ENCODE assay signal across 9 cellular contexts in the genomic region with DNA sequence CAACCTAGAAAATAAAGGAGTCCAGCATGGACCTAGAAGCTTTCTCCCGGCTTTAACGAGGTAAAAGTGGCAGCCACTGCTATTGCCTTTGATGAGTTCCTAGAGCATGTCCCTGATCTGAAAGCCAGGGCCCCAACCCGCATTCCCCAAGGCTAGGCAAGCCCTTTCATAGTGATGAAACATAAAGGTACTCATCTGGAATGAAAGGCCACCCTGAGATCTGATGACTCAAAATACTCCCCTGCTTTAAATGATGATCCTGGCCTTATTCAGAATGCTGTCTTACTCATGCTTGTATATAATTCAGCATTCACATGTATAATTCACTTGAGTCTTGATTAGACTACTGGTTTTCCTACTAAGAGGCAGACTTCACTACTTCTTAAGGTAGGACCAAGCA. TPM values are rescaled to one million over a fixed set of nuclear protein-coding genes. Genes with fewer than 3 reads are reported as not detected.
DNase-seq lines count a peak whose midpoint lies in the region; ATAC-seq and TF ChIP-seq lines count a peak whose summit lies in the region.
"Had no signal": no experiment of that assay in that cellular context is flagged by ENCODE, and none has a peak within 500 bp of the region (broad histone marks: within the 10 kb centered on the region; RNA-seq: fewer than 3 reads in every experiment).

No MANE protein-coding gene starts in this region.

- ATAC-seq in SK-N-SH treated with all-trans-retinoic acid at 6 μM for 48 hours: peak; percentile 54
- ATAC-seq in esophagus mucosa: peak; percentile 82
- no peak for ATAC-seq in GM19023 (IDR thresholded peaks at IDR 0.05; ENCODE audit: unreplicated experiment)
- no peak for ATAC-seq in GM19328 (IDR thresholded peaks at IDR 0.05; ENCODE audit: unreplicated experiment)
- ATAC-seq in HG03432 (IDR thresholded peaks at IDR 0.05; ENCODE audit: unreplicated experiment): no peak

- DNase-seq in GM03348 (ENCODE audit: low spot score): peak; percentile 54
- peak; percentile 47 to 53 for DNase-seq in stimulated activated CD4-positive, alpha-beta T cell treated with anti-CD3 and anti-CD28 coated beads, Interleukin-2, amount 100 ng/mL, for 24 hours
- no peak for DNase-seq in AML-193 (lab: John Stamatoyannopoulos, UW)
- DNase-seq: NCI-H2171 had no signal

TF ChIP-seq in SK-N-SH treated with all-trans-retinoic acid at 6 μM for 48 hours, 23 proteins besides CTCF, POLR2A, EP300 and RAD21:
- TF ChIP-seq PPARA (CRISPR knock-in tag; IDR thresholded peaks at IDR 0.05; ENCODE audit: borderline replicate concordance): no peak
- no peak for TF ChIP-seq GLIS3 (CRISPR knock-in tag; IDR thresholded peaks at IDR 0.05)
- no peak for TF ChIP-seq CSDC2 (CRISPR knock-in tag; IDR thresholded peaks at IDR 0.05)
- no peak for TF ChIP-seq ZNF70 (CRISPR knock-in tag; IDR thresholded peaks at IDR 0.05)
- TF ChIP-seq, protein P1, sequence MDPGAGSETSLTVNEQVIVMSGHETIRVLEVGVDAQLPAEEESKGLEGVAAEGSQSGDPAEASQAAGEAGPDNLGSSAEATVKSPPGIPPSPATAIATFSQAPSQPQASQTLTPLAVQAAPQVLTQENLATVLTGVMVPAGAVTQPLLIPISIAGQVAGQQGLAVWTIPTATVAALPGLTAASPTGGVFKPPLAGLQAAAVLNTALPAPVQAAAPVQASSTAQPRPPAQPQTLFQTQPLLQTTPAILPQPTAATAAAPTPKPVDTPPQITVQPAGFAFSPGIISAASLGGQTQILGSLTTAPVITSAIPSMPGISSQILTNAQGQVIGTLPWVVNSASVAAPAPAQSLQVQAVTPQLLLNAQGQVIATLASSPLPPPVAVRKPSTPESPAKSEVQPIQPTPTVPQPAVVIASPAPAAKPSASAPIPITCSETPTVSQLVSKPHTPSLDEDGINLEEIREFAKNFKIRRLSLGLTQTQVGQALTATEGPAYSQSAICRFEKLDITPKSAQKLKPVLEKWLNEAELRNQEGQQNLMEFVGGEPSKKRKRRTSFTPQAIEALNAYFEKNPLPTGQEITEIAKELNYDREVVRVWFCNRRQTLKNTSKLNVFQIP (CRISPR knock-in tag; IDR thresholded peaks at IDR 0.05; ENCODE audit: borderline replicate concordance, low read depth): no peak
- TF ChIP-seq ZFP30 (CRISPR knock-in tag; IDR thresholded peaks at IDR 0.05): no peak
- TF ChIP-seq, protein P2, sequence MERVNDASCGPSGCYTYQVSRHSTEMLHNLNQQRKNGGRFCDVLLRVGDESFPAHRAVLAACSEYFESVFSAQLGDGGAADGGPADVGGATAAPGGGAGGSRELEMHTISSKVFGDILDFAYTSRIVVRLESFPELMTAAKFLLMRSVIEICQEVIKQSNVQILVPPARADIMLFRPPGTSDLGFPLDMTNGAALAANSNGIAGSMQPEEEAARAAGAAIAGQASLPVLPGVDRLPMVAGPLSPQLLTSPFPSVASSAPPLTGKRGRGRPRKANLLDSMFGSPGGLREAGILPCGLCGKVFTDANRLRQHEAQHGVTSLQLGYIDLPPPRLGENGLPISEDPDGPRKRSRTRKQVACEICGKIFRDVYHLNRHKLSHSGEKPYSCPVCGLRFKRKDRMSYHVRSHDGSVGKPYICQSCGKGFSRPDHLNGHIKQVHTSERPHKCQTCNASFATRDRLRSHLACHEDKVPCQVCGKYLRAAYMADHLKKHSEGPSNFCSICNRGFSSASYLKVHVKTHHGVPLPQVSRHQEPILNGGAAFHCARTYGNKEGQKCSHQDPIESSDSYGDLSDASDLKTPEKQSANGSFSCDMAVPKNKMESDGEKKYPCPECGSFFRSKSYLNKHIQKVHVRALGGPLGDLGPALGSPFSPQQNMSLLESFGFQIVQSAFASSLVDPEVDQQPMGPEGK (CRISPR knock-in tag; IDR thresholded peaks at IDR 0.05; ENCODE audit: borderline replicate concordance): no peak
- no peak for TF ChIP-seq OSR1 (CRISPR knock-in tag; IDR thresholded peaks at IDR 0.05)
- no peak for TF ChIP-seq ZNF565 (CRISPR knock-in tag; conservative IDR thresholded peaks at IDR 0.05; ENCODE audit: low read depth)
- TF ChIP-seq ISL1 (CRISPR knock-in tag; IDR thresholded peaks at IDR 0.05): no peak
- TF ChIP-seq ARNTL (CRISPR knock-in tag; IDR thresholded peaks at IDR 0.05; ENCODE audit: borderline replicate concordance, low read depth): no peak
- no peak for TF ChIP-seq TOX (CRISPR knock-in tag; IDR thresholded peaks at IDR 0.05; ENCODE audit: borderline replicate concordance)
- TF ChIP-seq, protein P3, sequence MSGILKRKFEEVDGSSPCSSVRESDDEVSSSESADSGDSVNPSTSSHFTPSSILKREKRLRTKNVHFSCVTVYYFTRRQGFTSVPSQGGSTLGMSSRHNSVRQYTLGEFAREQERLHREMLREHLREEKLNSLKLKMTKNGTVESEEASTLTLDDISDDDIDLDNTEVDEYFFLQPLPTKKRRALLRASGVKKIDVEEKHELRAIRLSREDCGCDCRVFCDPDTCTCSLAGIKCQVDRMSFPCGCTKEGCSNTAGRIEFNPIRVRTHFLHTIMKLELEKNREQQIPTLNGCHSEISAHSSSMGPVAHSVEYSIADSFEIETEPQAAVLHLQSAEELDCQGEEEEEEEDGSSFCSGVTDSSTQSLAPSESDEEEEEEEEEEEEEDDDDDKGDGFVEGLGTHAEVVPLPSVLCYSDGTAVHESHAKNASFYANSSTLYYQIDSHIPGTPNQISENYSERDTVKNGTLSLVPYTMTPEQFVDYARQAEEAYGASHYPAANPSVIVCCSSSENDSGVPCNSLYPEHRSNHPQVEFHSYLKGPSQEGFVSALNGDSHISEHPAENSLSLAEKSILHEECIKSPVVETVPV (CRISPR knock-in tag; IDR thresholded peaks at IDR 0.05): no peak
- TF ChIP-seq ZC3H10 (CRISPR knock-in tag; IDR thresholded peaks at IDR 0.05): no peak
- TF ChIP-seq, protein P4, sequence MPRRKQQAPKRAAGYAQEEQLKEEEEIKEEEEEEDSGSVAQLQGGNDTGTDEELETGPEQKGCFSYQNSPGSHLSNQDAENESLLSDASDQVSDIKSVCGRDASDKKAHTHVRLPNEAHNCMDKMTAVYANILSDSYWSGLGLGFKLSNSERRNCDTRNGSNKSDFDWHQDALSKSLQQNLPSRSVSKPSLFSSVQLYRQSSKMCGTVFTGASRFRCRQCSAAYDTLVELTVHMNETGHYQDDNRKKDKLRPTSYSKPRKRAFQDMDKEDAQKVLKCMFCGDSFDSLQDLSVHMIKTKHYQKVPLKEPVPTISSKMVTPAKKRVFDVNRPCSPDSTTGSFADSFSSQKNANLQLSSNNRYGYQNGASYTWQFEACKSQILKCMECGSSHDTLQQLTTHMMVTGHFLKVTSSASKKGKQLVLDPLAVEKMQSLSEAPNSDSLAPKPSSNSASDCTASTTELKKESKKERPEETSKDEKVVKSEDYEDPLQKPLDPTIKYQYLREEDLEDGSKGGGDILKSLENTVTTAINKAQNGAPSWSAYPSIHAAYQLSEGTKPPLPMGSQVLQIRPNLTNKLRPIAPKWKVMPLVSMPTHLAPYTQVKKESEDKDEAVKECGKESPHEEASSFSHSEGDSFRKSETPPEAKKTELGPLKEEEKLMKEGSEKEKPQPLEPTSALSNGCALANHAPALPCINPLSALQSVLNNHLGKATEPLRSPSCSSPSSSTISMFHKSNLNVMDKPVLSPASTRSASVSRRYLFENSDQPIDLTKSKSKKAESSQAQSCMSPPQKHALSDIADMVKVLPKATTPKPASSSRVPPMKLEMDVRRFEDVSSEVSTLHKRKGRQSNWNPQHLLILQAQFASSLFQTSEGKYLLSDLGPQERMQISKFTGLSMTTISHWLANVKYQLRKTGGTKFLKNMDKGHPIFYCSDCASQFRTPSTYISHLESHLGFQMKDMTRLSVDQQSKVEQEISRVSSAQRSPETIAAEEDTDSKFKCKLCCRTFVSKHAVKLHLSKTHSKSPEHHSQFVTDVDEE (CRISPR knock-in tag; IDR thresholded peaks at IDR 0.05): no peak

RNA-seq across cellular contexts. Expression of a gene that starts 21.3 kb away (rescaled TPM):
- total RNA-seq in esophagus mucosa: 19.4 TPM

RNA-seq across cellular contexts. Expression of a gene that starts 24.9 kb away (rescaled TPM):
- total RNA-seq in esophagus mucosa: 64.9 TPM

Comparison
In these comparisons a context has a peak if more than half of its experiments do, and no peak if none do; other contexts are left out.
1. DNase-seq: peak in GM03348 (single experiment) and stimulated activated CD4-positive, alpha-beta T cell treated with anti-CD3 and anti-CD28 coated beads, Interleukin-2, amount 100 ng/mL, for 24 hours (2 of 2); none in AML-193 (0 of 2).
2. ATAC-seq: peak in SK-N-SH treated with all-trans-retinoic acid at 6 μM for 48 hours (single experiment) and esophagus mucosa (single experiment); none in GM19023 (single experiment), GM19328 (single experiment) and HG03432 (single experiment).